ENCODE assay signal across 17 cellular contexts in the genomic region with DNA sequence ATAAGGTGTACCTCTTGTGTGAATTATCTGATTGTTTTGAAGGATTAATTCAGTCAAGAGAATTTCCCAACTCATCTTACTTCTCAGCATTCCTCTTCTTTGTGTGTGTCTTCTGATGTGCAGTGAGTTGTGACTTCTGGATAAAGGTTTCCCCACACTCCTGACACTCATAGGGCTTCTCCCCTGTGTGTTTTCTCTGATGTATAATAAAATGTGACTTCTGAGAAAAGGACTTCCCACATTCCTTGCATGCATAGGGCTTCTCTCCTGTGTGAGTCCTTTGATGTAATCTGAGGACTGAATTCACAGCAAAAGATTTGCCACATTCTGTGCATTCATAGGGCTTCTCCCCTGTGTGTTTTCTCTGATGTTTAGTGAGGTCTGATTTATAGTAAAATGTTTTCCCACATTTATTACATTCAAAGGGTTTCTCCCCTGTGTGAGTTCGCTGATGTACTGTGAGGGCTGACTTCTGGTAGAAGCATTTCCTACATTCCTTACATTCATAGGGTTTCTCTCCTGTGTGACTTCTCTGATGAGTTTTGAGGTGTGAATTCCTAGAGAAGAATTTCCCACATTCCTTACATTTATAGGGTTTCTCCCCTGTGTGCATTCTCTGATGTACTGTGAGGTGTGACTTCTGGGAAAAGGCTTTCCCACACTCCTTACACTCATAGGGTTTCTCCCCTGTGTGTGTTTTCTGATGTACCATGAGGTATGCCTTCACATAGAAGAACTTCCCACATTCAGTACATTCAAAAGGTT.
"Had no signal": no experiment of that assay in that cellular context is flagged by ENCODE, and none has a peak within 500 bp of the region (broad histone marks: within the 10 kb centered on the region; RNA-seq: fewer than 3 reads in every experiment).

No MANE protein-coding gene starts in this region.

- H3K4me3 ChIP-seq: colonic mucosa, gastrocnemius medialis, sigmoid colon, testis had no signal

- H3K27me3 ChIP-seq: colonic mucosa, gastrocnemius medialis, sigmoid colon, testis had no signal

- ATAC-seq: activated CD8-positive, alpha-beta T cell treated with anti-CD3 and anti-CD28 coated beads, Interleukin-2, amount 10 ng/mL, durations not matched to agents 7 days and 5 days; activated naive CD8-positive, alpha-beta T cell treated with anti-CD3 and anti-CD28 coated beads, Interleukin-2, amount 50 U/mL, for 24 hours; gastrocnemius medialis; left cardiac atrium; natural killer cell treated with Interleukin-12 subunit alpha and Interleukin-12 subunit beta and Interleukin-15 and Interleukin-18, amount 100 ng/mL, for 72 hours; stimulated activated naive CD8-positive, alpha-beta T cell treated with anti-CD3 and anti-CD28 coated beads, Interleukin-15, Interleukin-2, amounts not matched to agents 100 U/mL and 50 U/mL, for 24 hours had no signal

- H3K4me3 Mint-ChIP-seq: activated CD8-positive, alpha-beta T cell treated with anti-CD3 and anti-CD28 coated beads, Interleukin-2, amount 10 ng/mL, durations not matched to agents 7 days and 5 days; activated naive CD8-positive, alpha-beta T cell treated with anti-CD3 and anti-CD28 coated beads, Interleukin-2, amount 50 U/mL, for 24 hours; activated T-helper 1 cell treated with anti-CD3 and anti-CD28 coated beads, Interleukin-12 subunit alpha, Interleukin-12 subunit beta, Interleukin-2, Interleukin-4 antibody, amounts not matched to agents 30 ng/mL and 10 ng/mL and 1 ng/mL, durations not matched to agents 14 hours and 24 hours and 36 hours; natural killer cell treated with Interleukin-12 subunit alpha and Interleukin-12 subunit beta and Interleukin-15 and Interleukin-18, amount 100 ng/mL, for 72 hours had no signal

- H3K27ac Mint-ChIP-seq: activated CD8-positive, alpha-beta T cell treated with anti-CD3 and anti-CD28 coated beads, Interleukin-2, amount 10 ng/mL, durations not matched to agents 7 days and 5 days; activated naive CD8-positive, alpha-beta T cell treated with anti-CD3 and anti-CD28 coated beads, Interleukin-2, amount 50 U/mL, for 24 hours; activated T-helper 1 cell treated with anti-CD3 and anti-CD28 coated beads, Interleukin-12 subunit alpha, Interleukin-12 subunit beta, Interleukin-2, Interleukin-4 antibody, amounts not matched to agents 30 ng/mL and 10 ng/mL and 1 ng/mL, durations not matched to agents 14 hours and 24 hours and 36 hours; natural killer cell treated with Interleukin-12 subunit alpha and Interleukin-12 subunit beta and Interleukin-15 and Interleukin-18, amount 100 ng/mL, for 72 hours had no signal

- DNase-seq: activated CD4-positive, alpha-beta T cell treated with anti-CD3 and anti-CD28 coated beads for 4 hours; activated CD8-positive, alpha-beta memory T cell treated with anti-CD3 and anti-CD28 coated beads, Interleukin-2, amount 50 U/mL, for 48 hours; activated CD8-positive, alpha-beta T cell treated with anti-CD3 and anti-CD28 coated beads, Interleukin-2, amount 10 ng/mL, durations not matched to agents 7 days and 5 days; activated naive CD4-positive, alpha-beta T cell; activated naive CD8-positive, alpha-beta T cell treated with anti-CD3 and anti-CD28 coated beads, Interleukin-2, amount 50 U/mL, for 24 hours; colonic mucosa; gastrocnemius medialis; hypothalamus; left cardiac atrium; sigmoid colon; stimulated activated CD4-positive, alpha-beta T cell treated with anti-CD3 and anti-CD28 coated beads, Interleukin-4, amount 100 ng/mL, for 1 hour; stimulated activated CD8-positive, alpha-beta memory T cell treated with anti-CD3 and anti-CD28 coated beads, Interleukin-4, amount 100 ng/mL, for 48 hours; stimulated activated naive CD8-positive, alpha-beta T cell treated with anti-CD3 and anti-CD28 coated beads, Interleukin-15, Interleukin-2, amounts not matched to agents 100 U/mL and 50 U/mL, for 24 hours; T-helper 9 cell; testis had no signal

- H3K4me1 Mint-ChIP-seq: activated naive CD8-positive, alpha-beta T cell treated with anti-CD3 and anti-CD28 coated beads, Interleukin-2, amount 50 U/mL, for 24 hours had no signal

- H3K27ac ChIP-seq: colonic mucosa, gastrocnemius medialis, sigmoid colon, testis had no signal

- H3K9me3 ChIP-seq: colonic mucosa, gastrocnemius medialis, testis had no signal

- H3K36me3 ChIP-seq: colonic mucosa had no signal

- H3K27me3 Mint-ChIP-seq: activated naive CD8-positive, alpha-beta T cell treated with anti-CD3 and anti-CD28 coated beads, Interleukin-2, amount 50 U/mL, for 24 hours; natural killer cell treated with Interleukin-12 subunit alpha and Interleukin-12 subunit beta and Interleukin-15 and Interleukin-18, amount 100 ng/mL, for 72 hours had no signal

- H3K4me1 ChIP-seq: colonic mucosa, gastrocnemius medialis, sigmoid colon, testis had no signal
